ENCODE assay signal across 26 cellular contexts in genomic region chr16:57348361-57348760, GRCh38. TPM values are rescaled to one million over a fixed set of nuclear protein-coding genes. Genes with fewer than 3 reads are reported as not detected.
DNase-seq lines count a peak whose midpoint lies in the region; ATAC-seq, FAIRE-seq and TF ChIP-seq lines count a peak whose summit lies in the region.
"Had no signal": no experiment of that assay in that cellular context is flagged by ENCODE, and none has a peak within 500 bp of the region (broad histone marks: within the 10 kb centered on the region; RNA-seq: fewer than 3 reads in every experiment).

No MANE protein-coding gene starts in this region.

- TF ChIP-seq POLR2A in GM12878 (IDR thresholded peaks at IDR 0.05; ENCODE audit: low read depth, low read length), result no peak

- FAIRE-seq in GM12878 (lab: Jason Lieb, UNC), result no peak
- FAIRE-seq: D721Med had no signal

- H3K27ac ChIP-seq in BLaER1 (no peak overlapping the region), GM12878 (ENCODE audit: control insufficient read depth, insufficient read depth) (no peak overlapping the region)
- H3K27ac ChIP-seq: RWPE1 had no signal

- H3K9me3 Mint-ChIP-seq in CD14-positive monocyte (peaks cover 0 to 6% (median 1%) of the 10 kb centered on the region in 7 donors), progenitor cell of endocrine pancreas (ENCODE audit: low read depth) (no peaks in the 10 kb centered on the region)
- H3K9me3 Mint-ChIP-seq in stimulated activated memory B cell treated with anti-CD40 and anti-IgM and Interleukin-4, amounts not matched to agents 10 μg/mL and 1 μg/mL and 100 μg/mL, for 72 hours, result peaks cover 8% of the 10 kb centered on the region
- H3K9me3 Mint-ChIP-seq: CD4-positive, alpha-beta T cell had no signal

- no peak for DNase-seq in CD14-positive monocyte (ENCODE audit: low spot score)
- no peak for DNase-seq in GM12878 (ENCODE audit: low read depth, low spot score)
- DNase-seq in left lobe of liver (ENCODE audit: low spot score), result no peak
- no peak for DNase-seq in progenitor cell of endocrine pancreas (ENCODE audit: low spot score, unreplicated experiment)
- DNase-seq: CD4-positive, alpha-beta T cell; GOT3; HCEC 1CT; IMR-90; NCI-H1092 treated with DMSO at 0.1 percent for 48 hours; NCI-H1436; NCI-H2029 treated with DMSO at 0.1 percent for 48 hours; NCI-H446 treated with DMSO at 0.1 percent for 48 hours; NCI-H526; NCI-H82; NK-92 treated with Interleukin-12 subunit alpha and Interleukin-12 subunit beta, amount 100 ng/mL, for 24 hours; SHP77; T-cell had no signal

- CTCF ChIA-PET in GM12878 (lab: Yijun Ruan, JAX), result interaction anchor here (0.6 to 2.1 kb wide), 3 partner anchors 45 to 190 kb away, joined by 4 to 17 read pairs (median 6); no protein-coding TSS in a partner anchor

- H3K9me3 ChIP-seq in BLaER1, result peaks cover 6% of the 10 kb centered on the region
- H3K9me3 ChIP-seq in GM12878 (replicated peaks; ENCODE audit: control insufficient read depth, insufficient read depth, low read length), result no peaks in the 10 kb centered on the region; the same call in 1 of the 3 replicates

- SMC1A ChIA-PET in GM12878 (lab: Charles Lee; ENCODE audit: uncharacterized antibody, unreplicated experiment), result interaction anchor here (0.9 to 2.3 kb wide), 5 partner anchors 21 to 69 kb away, joined by 3 to 14 read pairs (median 5); no protein-coding TSS in a partner anchor

- H3K4me1 ChIP-seq in BLaER1 (peaks cover 29% of the 10 kb centered on the region), GM12878 (ENCODE audit: control insufficient read depth, insufficient read depth, low read length) (peaks cover 32% of the 10 kb centered on the region)

- RAD21 ChIA-PET in GM12878 (lab: Charles Lee; ENCODE audit: unreplicated experiment), result interaction anchor here (1.7 to 2.1 kb wide), 3 partner anchors 11 to 69 kb away, joined by 4 to 9 read pairs (median 6); no protein-coding TSS in a partner anchor

- POLR2A ChIA-PET in GM12878 (lab: Charles Lee), result interaction anchor here (1.1 kb wide), 1 partner anchor 195 kb away, joined by 3 read pairs; the partner anchor contains the start of gene ADGRG5

- H3K27ac Mint-ChIP-seq in CD14-positive monocyte (peak overlapping the region in 4 of 7 donors; percentile 9 to 77 (median 67)), progenitor cell of endocrine pancreas (no peak overlapping the region)
- peak overlapping the region; percentile 85 for H3K27ac Mint-ChIP-seq in stimulated activated memory B cell treated with anti-CD40 and anti-IgM and Interleukin-4, amounts not matched to agents 10 μg/mL and 1 μg/mL and 100 μg/mL, for 72 hours
- H3K27ac Mint-ChIP-seq: CD4-positive, alpha-beta T cell; T-cell had no signal

- H3K27me3 ChIP-seq in BLaER1 (no peaks in the 10 kb centered on the region), GM12878 (replicated peaks in 1 of 2; ENCODE audit: control insufficient read depth in 2 of 2, insufficient read depth in 2 of 2, low read length in 1 of 2) (no peaks in the 10 kb centered on the region)

- H3K4me3 Mint-ChIP-seq in CD14-positive monocyte, result peak overlapping the region in 1 of 2 donors; percentile 44
- H3K4me3 Mint-ChIP-seq in stimulated activated memory B cell treated with anti-CD40 and anti-IgM and Interleukin-4, amounts not matched to agents 10 μg/mL and 1 μg/mL and 100 μg/mL, for 72 hours, result peak overlapping the region; percentile 69
- no peak overlapping the region for H3K4me3 Mint-ChIP-seq in progenitor cell of endocrine pancreas (ENCODE audit: low read depth)
- H3K4me3 Mint-ChIP-seq: CD4-positive, alpha-beta T cell had no signal

- H3K4me3 ChIP-seq in BLaER1 (no peak overlapping the region), GM12878 (no peak overlapping the region)

- no peak for TF ChIP-seq CTCF in CD14-positive monocyte (IDR thresholded peaks at IDR 0.05)
- TF ChIP-seq CTCF in GM12878 (IDR thresholded peaks at IDR 0.05 in 2 of 3, conservative IDR thresholded peaks at IDR 0.05 in 1 of 3; ENCODE audit: control insufficient read depth in 2 of 3, extremely low read depth in 1 of 3, insufficient read depth in 1 of 3, low read depth in 3 of 3, low read length in 3 of 3), result no peak
- TF ChIP-seq CTCF in progenitor cell of endocrine pancreas (IDR thresholded peaks at IDR 0.05; ENCODE audit: unreplicated experiment), result no peak

- H3K27me3 Mint-ChIP-seq in CD14-positive monocyte (ENCODE audit: low read depth in 3 of 3), result peaks cover 14 to 40% (median 25%) of the 10 kb centered on the region in 3 donors
- no peaks in the 10 kb centered on the region for H3K27me3 Mint-ChIP-seq in stimulated activated memory B cell treated with anti-CD40 and anti-IgM and Interleukin-4, amounts not matched to agents 10 μg/mL and 1 μg/mL and 100 μg/mL, for 72 hours
- H3K27me3 Mint-ChIP-seq in progenitor cell of endocrine pancreas, result peaks cover 37% of the 10 kb centered on the region

- H3K4me1 Mint-ChIP-seq in CD14-positive monocyte, result peaks cover 29% of the 10 kb centered on the region
- H3K4me1 Mint-ChIP-seq in stimulated activated memory B cell treated with anti-CD40 and anti-IgM and Interleukin-4, amounts not matched to agents 10 μg/mL and 1 μg/mL and 100 μg/mL, for 72 hours, result peaks cover 71% of the 10 kb centered on the region
- no peaks in the 10 kb centered on the region for H3K4me1 Mint-ChIP-seq in progenitor cell of endocrine pancreas (ENCODE audit: low read depth)

- ATAC-seq in GM12878 (no peak), GM19023 (IDR thresholded peaks at IDR 0.05; ENCODE audit: unreplicated experiment) (no peak), left lobe of liver (no peak)
- no peak for ATAC-seq in stimulated activated memory B cell treated with anti-CD40 and anti-IgM and Interleukin-4, amounts not matched to agents 10 μg/mL and 1 μg/mL and 100 μg/mL, for 72 hours
- ATAC-seq: Panc1 had no signal

- no peak overlapping the region for H3K9ac ChIP-seq in BLaER1
- H3K9ac ChIP-seq in GM12878 (ENCODE audit: control insufficient read depth, insufficient read depth, low read length), result no peak overlapping the region

- intact Hi-C loops in CD14-positive monocyte (cut with micrococcal nuclease) (no loop called here), GM12878 (cut with micrococcal nuclease; ENCODE audit: unreplicated experiment) (loop anchor here (10.0 kb wide), 1 partner anchor 256 kb away; no protein-coding TSS in a partner anchor)

- no peaks in the 10 kb centered on the region for H3K36me3 ChIP-seq in BLaER1
- H3K36me3 ChIP-seq in GM12878 (ENCODE audit: control insufficient read depth in 2 of 2, insufficient read depth in 2 of 2, low read length in 1 of 2), result no peaks in the 10 kb centered on the region

- H3K4me2 ChIP-seq in BLaER1 (0 out of 2 replicates have a peak overlapping the region, but pooled peaks have one; percentile 78), GM12878 (ENCODE audit: control insufficient read depth, insufficient read depth) (peak overlapping the region; percentile 74; the same call in 1 of the 2 replicates)

- no peak for TF ChIP-seq RAD21 in GM12878 (IDR thresholded peaks at IDR 0.05; ENCODE audit: insufficient read depth, low read depth, low read length)

- TF ChIP-seq EP300 in GM12878 (IDR thresholded peaks at IDR 0.05; ENCODE audit: borderline replicate concordance in 1 of 2, control insufficient read depth in 1 of 2, low read depth in 2 of 2, low read length in 2 of 2), result no peak

- H3K36me3 Mint-ChIP-seq in CD14-positive monocyte (peaks cover 0 to 1% of the 10 kb centered on the region in 2 donors), progenitor cell of endocrine pancreas (ENCODE audit: insufficient read depth) (no peaks in the 10 kb centered on the region)
- H3K36me3 Mint-ChIP-seq in stimulated activated memory B cell treated with anti-CD40 and anti-IgM and Interleukin-4, amounts not matched to agents 10 μg/mL and 1 μg/mL and 100 μg/mL, for 72 hours, result peaks cover 12% of the 10 kb centered on the region
- H3K36me3 Mint-ChIP-seq: T-cell had no signal

- no peak overlapping the region for H2AFZ ChIP-seq in GM12878 (ENCODE audit: control insufficient read depth, low read depth, low read length)

- H3K79me2 ChIP-seq in GM12878 (ENCODE audit: control insufficient read depth, insufficient read depth, low read length), result no peaks in the 10 kb centered on the region

- BruUV-seq in GM12878 (replicated peaks; lab: Mats Ljungman, UMichigan), result no TSS peak

- H4K20me1 ChIP-seq in BLaER1, result no peaks in the 10 kb centered on the region
- no peaks in the 10 kb centered on the region for H4K20me1 ChIP-seq in GM12878 (ENCODE audit: control insufficient read depth, insufficient read depth)

- in situ Hi-C loops in GM12878 (cut with MboI), result no loop called here

- 100% methylated on average over 1 of the region's 1 CpG for WGBS in GM12878 (ENCODE audit: insufficient coverage, insufficient replicate concordance, low lambda C conversion rate, missing lambda C conversion rate)

RNA-seq across cellular contexts. Expression of gene CCL22, which starts 10.2 kb away (rescaled TPM):
- polyA plus RNA-seq in CD14-positive monocyte (under 1 TPM; 0.15 to 0.18 TPM), GM12878 (2011; rRNA removed) (14.5 and 38.0 TPM in 2 replicates), GM12878 (2014; fragmentation: Illumina TruSeq; extraction: Trizol) (508 and 540 TPM in 2 replicates), GM12878 (2014; fragmentation: Nextera tagmentation; extraction: Ambion mirVana) (100 to 1,000 TPM; 581 to 591 TPM), GM12878 (2014; rRNA removed) (221 and 240 TPM in 2 replicates), GM12878 (2016; fragmentation: Nextera tagmentation; extraction: Ambion mirVana) (100 to 1,000 TPM; 347 to 350 TPM)
- 217 and 243 TPM in 2 replicates for total RNA-seq in GM12878 (2013; cell fraction: nucleolus; rRNA removed)
- total RNA-seq in GM12878 (2014; rRNA removed) (114 and 118 TPM in 2 replicates), GM12878 (2014; rRNA removed; fragmentation: Illumina TruSeq; extraction: Trizol) (132 and 137 TPM in 2 replicates), GM12878 (2021) (704 and 775 TPM in 2 replicates), left lobe of liver (0.40 TPM), progenitor cell of endocrine pancreas (not detected in 2 replicates)
- 191 TPM for polyA plus RNA-seq in GM12878 (2011; ENCODE audit: low read depth)
- 34.6 and 58.9 TPM in 2 replicates for polyA plus RNA-seq in GM12878 (2011; cell fraction: cytosol; rRNA removed)
- 20.6 TPM in 2 replicates for polyA plus RNA-seq in GM12878 (2011; cell fraction: nucleus; rRNA removed)
- 240 and 288 TPM in 2 replicates for polyA plus RNA-seq in GM12878 (2012)
- 35.3 and 36.7 TPM in 2 replicates for polyA minus RNA-seq in GM12878 (2011; rRNA and poly(A)+ RNA removed)
- polyA minus RNA-seq in GM12878 (2011; cell fraction: cytosol; rRNA and poly(A)+ RNA removed), result 35.0 and 39.2 TPM in 2 replicates
- polyA minus RNA-seq in GM12878 (2011; cell fraction: nucleus; rRNA and poly(A)+ RNA removed), result 4.6 and 6.1 TPM in 2 replicates
- total RNA-seq: A673; CD4-positive, alpha-beta T cell; IMR-90; OCI-LY7; SK-MEL-5 had no signal
- polyA plus RNA-seq: IMR-90 had no signal

RNA-seq across cellular contexts. Expression of gene CX3CL1, which starts 23.9 kb away (rescaled TPM):
- polyA plus RNA-seq in CD14-positive monocyte (not detected), GM12878 (2011; rRNA removed) (0.59 and 1.2 TPM in 2 replicates), GM12878 (2014; fragmentation: Illumina TruSeq; extraction: Trizol) (0.48 and 0.60 TPM in 2 replicates), GM12878 (2014; fragmentation: Nextera tagmentation; extraction: Ambion mirVana) (under 1 TPM; 0.03 to 0.05 TPM), GM12878 (2014; rRNA removed) (0.63 and 1.2 TPM in 2 replicates), GM12878 (2016; fragmentation: Nextera tagmentation; extraction: Ambion mirVana) (under 1 TPM; 0.16 to 0.18 TPM)
- 17.2 and 19.8 TPM in 2 replicates for total RNA-seq in GM12878 (2013; cell fraction: nucleolus; rRNA removed)
- total RNA-seq in GM12878 (2014; rRNA removed) (0.68 and 1.1 TPM in 2 replicates), GM12878 (2014; rRNA removed; fragmentation: Illumina TruSeq; extraction: Trizol) (0.31 and 0.41 TPM in 2 replicates), GM12878 (2021) (0.77 and 1.2 TPM in 2 replicates), left lobe of liver (13.8 TPM), progenitor cell of endocrine pancreas (0.53 and 0.74 TPM in 2 replicates)
- polyA plus RNA-seq in GM12878 (2011; ENCODE audit: low read depth), result 0.16 TPM
- polyA plus RNA-seq in GM12878 (2011; cell fraction: cytosol; rRNA removed), result 1.5 and 1.9 TPM in 2 replicates
- 2.1 and 2.6 TPM in 2 replicates for polyA plus RNA-seq in GM12878 (2011; cell fraction: nucleus; rRNA removed)
- polyA plus RNA-seq in GM12878 (2012), result 0.16 and 0.38 TPM in 2 replicates
- polyA minus RNA-seq in GM12878 (2011; rRNA and poly(A)+ RNA removed), result 1.4 and 2.1 TPM in 2 replicates
- 0.40 and 0.94 TPM in 2 replicates for polyA minus RNA-seq in GM12878 (2011; cell fraction: cytosol; rRNA and poly(A)+ RNA removed)
- polyA minus RNA-seq in GM12878 (2011; cell fraction: nucleus; rRNA and poly(A)+ RNA removed), result 0.60 and 0.77 TPM in 2 replicates
- total RNA-seq: A673; CD4-positive, alpha-beta T cell; OCI-LY7 had no signal

RNA-seq across cellular contexts. Expression of gene CCL17, which starts 56.2 kb away (rescaled TPM):
- polyA plus RNA-seq in CD14-positive monocyte, result not detected
- total RNA-seq in GM12878 (2013; cell fraction: nucleolus; rRNA removed), result not detected in 2 replicates
- 66.1 and 72.0 TPM in 2 replicates for total RNA-seq in GM12878 (2014; rRNA removed)
- 54.8 and 54.9 TPM in 2 replicates for total RNA-seq in GM12878 (2014; rRNA removed; fragmentation: Illumina TruSeq; extraction: Trizol)
- total RNA-seq in GM12878 (2021), result 33.1 and 39.5 TPM in 2 replicates
- 5.6 TPM for polyA plus RNA-seq in GM12878 (2011; ENCODE audit: low read depth)
- 0.92 and 1.2 TPM in 2 replicates for polyA plus RNA-seq in GM12878 (2011; rRNA removed)
- polyA plus RNA-seq in GM12878 (2011; cell fraction: cytosol; rRNA removed), result 2.1 and 2.4 TPM in 2 replicates
- 0.59 and 1.1 TPM in 2 replicates for polyA plus RNA-seq in GM12878 (2011; cell fraction: nucleus; rRNA removed)
- 7.4 and 18.5 TPM in 2 replicates for polyA plus RNA-seq in GM12878 (2012)
- 26.2 and 55.9 TPM in 2 replicates for polyA plus RNA-seq in GM12878 (2014; fragmentation: Illumina TruSeq; extraction: Trizol)
- polyA plus RNA-seq in GM12878 (2014; fragmentation: Nextera tagmentation; extraction: Ambion mirVana), result 10 to 100 TPM; 26.4 to 31.2 TPM
- polyA plus RNA-seq in GM12878 (2014; rRNA removed), result 84.9 and 107 TPM in 2 replicates
- polyA plus RNA-seq in GM12878 (2016; fragmentation: Nextera tagmentation; extraction: Ambion mirVana), result 10 to 100 TPM; 28.3 to 35.2 TPM
- not detected in 2 replicates for polyA minus RNA-seq in GM12878 (2011; rRNA and poly(A)+ RNA removed)
- polyA minus RNA-seq in GM12878 (2011; cell fraction: cytosol; rRNA and poly(A)+ RNA removed), result not detected in 2 replicates
- polyA minus RNA-seq in GM12878 (2011; cell fraction: nucleus; rRNA and poly(A)+ RNA removed), result not detected in 2 replicates
- total RNA-seq in left lobe of liver, result not detected
- total RNA-seq in progenitor cell of endocrine pancreas, result not detected in 2 replicates
- total RNA-seq: A673; CD4-positive, alpha-beta T cell; IMR-90; OCI-LY7 had no signal
- polyA plus RNA-seq: IMR-90 had no signal

Comparison
In these comparisons a context has a peak if more than half of its experiments do, and no peak if none do; other contexts are left out.
1. RNA of gene CCL22, which starts 10.2 kb away (total RNA-seq): 114 to 775 TPM in GM12878; 0.40 TPM in left lobe of liver (single experiment) and not detected in progenitor cell of endocrine pancreas; every median in the first group is over 10 times any median in the second.